1 cellular context compared by ENCODE assay signal in genomic region chr10:89700914-89701237, GRCh38.
TF ChIP-seq lines count a peak whose summit lies in the region.

No MANE protein-coding gene starts in this region.

TF ChIP-seq in liver, 16 proteins besides CTCF, POLR2A, EP300 and RAD21 (continued from another document):
- no peak for TF ChIP-seq REST (IDR thresholded peaks at IDR 0.05)
- TF ChIP-seq JUND (IDR thresholded peaks at IDR 0.05) = no peak
- no peak for TF ChIP-seq FOXA1 (IDR thresholded peaks at IDR 0.05)
- no peak for TF ChIP-seq RXRA (IDR thresholded peaks at IDR 0.05)
